In the genomic region with DNA sequence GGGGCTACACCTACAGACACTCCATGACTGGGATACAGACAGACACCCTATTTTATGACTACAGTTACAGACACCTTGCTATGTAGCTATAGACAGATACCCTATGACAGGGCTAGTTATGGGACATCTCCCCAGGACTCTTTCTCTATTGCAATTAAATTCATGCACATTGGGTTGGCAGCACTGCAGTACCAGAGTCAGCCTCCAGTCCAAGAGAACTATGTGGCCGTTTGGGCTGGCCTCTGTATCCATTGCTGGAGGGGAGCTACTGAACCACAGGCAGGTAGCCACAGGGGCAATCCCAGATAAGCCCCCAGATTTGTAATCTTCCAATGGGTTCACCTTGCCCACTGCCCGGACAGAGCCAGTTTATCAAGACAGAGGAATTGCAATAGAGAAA, we compare ENCODE assay signal across 15 cellular contexts.
"Had no signal": no experiment of that assay in that cellular context is flagged by ENCODE, and none has a peak within 500 bp of the region (broad histone marks: within the 10 kb centered on the region; RNA-seq: fewer than 3 reads in every experiment).

No MANE protein-coding gene starts in this region.

- H3K27me3 Mint-ChIP-seq: activated naive CD8-positive, alpha-beta T cell treated with anti-CD3 and anti-CD28 coated beads for 36 hours had no signal

- H3K27ac Mint-ChIP-seq: activated naive CD8-positive, alpha-beta T cell treated with anti-CD3 and anti-CD28 coated beads for 36 hours; activated T-helper 1 cell treated with anti-CD3 and anti-CD28 coated beads, Interleukin-12 subunit alpha, Interleukin-12 subunit beta, Interleukin-2, Interleukin-4 antibody, amounts not matched to agents 30 ng/mL and 10 ng/mL and 1 ng/mL, durations not matched to agents 14 hours and 24 hours and 36 hours; naive thymus-derived CD8-positive, alpha-beta T cell had no signal

- H3K27ac ChIP-seq: body of pancreas, esophagus muscularis mucosa, hepatocyte, pancreas, sigmoid colon, tibial nerve, uterus had no signal

- H3K9me3 Mint-ChIP-seq: activated naive CD8-positive, alpha-beta T cell treated with anti-CD3 and anti-CD28 coated beads for 36 hours; activated T-helper 1 cell treated with anti-CD3 and anti-CD28 coated beads, Interleukin-12 subunit alpha, Interleukin-12 subunit beta, Interleukin-2, Interleukin-4 antibody, amounts not matched to agents 30 ng/mL and 10 ng/mL and 1 ng/mL, durations not matched to agents 14 hours and 24 hours and 36 hours had no signal

- H3K36me3 Mint-ChIP-seq: activated naive CD8-positive, alpha-beta T cell treated with anti-CD3 and anti-CD28 coated beads for 36 hours; naive thymus-derived CD8-positive, alpha-beta T cell had no signal

- H3K27me3 ChIP-seq: body of pancreas, esophagus muscularis mucosa, hepatocyte, pancreas, sigmoid colon, tibial nerve, uterus had no signal

- H3K4me1 Mint-ChIP-seq: activated naive CD8-positive, alpha-beta T cell treated with anti-CD3 and anti-CD28 coated beads for 36 hours; naive thymus-derived CD8-positive, alpha-beta T cell had no signal

- H3K9me3 ChIP-seq: body of pancreas, esophagus muscularis mucosa, pancreas, uterus had no signal

- H3K4me3 ChIP-seq: body of pancreas, esophagus muscularis mucosa, hepatocyte, pancreas, sigmoid colon, tibial nerve, uterus had no signal

- H3K4me1 ChIP-seq: body of pancreas, esophagus muscularis mucosa, pancreas, sigmoid colon, tibial nerve, uterus had no signal

- ATAC-seq: body of pancreas; naive thymus-derived CD8-positive, alpha-beta T cell; pancreas had no signal

- DNase-seq: activated CD4-positive, CD25-positive, alpha-beta regulatory T cell treated with anti-CD3 and anti-CD28 coated beads, Interleukin-2, amount 50 U/mL, for 72 hours; activated naive CD8-positive, alpha-beta T cell treated with anti-CD3 and anti-CD28 coated beads for 36 hours; amygdala; body of pancreas; caudate nucleus; mesenchymal stem cell; naive thymus-derived CD8-positive, alpha-beta T cell; pancreas; sigmoid colon; stimulated activated CD4-positive, alpha-beta T cell treated with anti-CD3 and anti-CD28 coated beads, Interleukin-1b, Interleukin-23, amount 100 ng/mL, for 48 hours; uterus had no signal

- H3K4me3 Mint-ChIP-seq: activated naive CD8-positive, alpha-beta T cell treated with anti-CD3 and anti-CD28 coated beads for 36 hours; activated T-helper 1 cell treated with anti-CD3 and anti-CD28 coated beads, Interleukin-12 subunit alpha, Interleukin-12 subunit beta, Interleukin-2, Interleukin-4 antibody, amounts not matched to agents 30 ng/mL and 10 ng/mL and 1 ng/mL, durations not matched to agents 14 hours and 24 hours and 36 hours; naive thymus-derived CD8-positive, alpha-beta T cell had no signal

- H3K36me3 ChIP-seq: esophagus muscularis mucosa, pancreas, sigmoid colon, tibial nerve, uterus had no signal
